Comparison of ENCODE assay signal across 21 cellular contexts in genomic region chr6:66396145-66396544, GRCh38.
"Had no signal": no experiment of that assay in that cellular context is flagged by ENCODE, and none has a peak within 500 bp of the region (broad histone marks: within the 10 kb centered on the region; RNA-seq: fewer than 3 reads in every experiment).

No MANE protein-coding gene starts in this region.

- H3K9me3 ChIP-seq: MG63 had no signal

- H3K27me3 ChIP-seq: brain microvascular endothelial cell, MG63 had no signal

- DNase-seq: activated CD4-positive, alpha-beta memory T cell treated with anti-CD3 and anti-CD28 coated beads, Interleukin-2, amount 10 ng/mL, durations not matched to agents 7 days and 5 days; activated CD4-positive, alpha-beta T cell treated with anti-CD3 and anti-CD28 coated beads, Interleukin-2, amount 10 ng/mL, durations not matched to agents 7 days and 5 days; activated CD4-positive, CD25-positive, alpha-beta regulatory T cell; activated gamma-delta T cell; activated naive CD4-positive, alpha-beta T cell treated with anti-CD3 and anti-CD28 coated beads for 36 hours; activated T-cell treated with anti-CD3 and anti-CD28 coated beads for 4 hours; activated T-cell treated with anti-CD3 and anti-CD28 coated beads, Interleukin-2, amount 50 U/mL, for 48 hours; amygdala; brain microvascular endothelial cell; MG63; MV-4-11; NCI-H1092 treated with DMSO at 0.1 percent for 48 hours; NCI-H1417 treated with DMSO at 0.1 percent for 48 hours; NCI-H1694 treated with DMSO at 0.1 percent for 48 hours; NCI-H446; NCI-H524; SIG-M5; T-helper 17 cell; T1000 had no signal

- H3K36me3 ChIP-seq: brain microvascular endothelial cell, MG63 had no signal

- ATAC-seq: activated T-helper 17 cell treated with anti-CD3 and anti-CD28 coated beads, Interleukin-2, amount 50 U/mL, for 72 hours; T-helper 17 cell had no signal

- H3K4me3 ChIP-seq: MG63 had no signal

- FAIRE-seq: TTC549 had no signal

- H3K27ac ChIP-seq: brain microvascular endothelial cell had no signal
